ENCODE assay signal across 13 cellular contexts in the genomic region with DNA sequence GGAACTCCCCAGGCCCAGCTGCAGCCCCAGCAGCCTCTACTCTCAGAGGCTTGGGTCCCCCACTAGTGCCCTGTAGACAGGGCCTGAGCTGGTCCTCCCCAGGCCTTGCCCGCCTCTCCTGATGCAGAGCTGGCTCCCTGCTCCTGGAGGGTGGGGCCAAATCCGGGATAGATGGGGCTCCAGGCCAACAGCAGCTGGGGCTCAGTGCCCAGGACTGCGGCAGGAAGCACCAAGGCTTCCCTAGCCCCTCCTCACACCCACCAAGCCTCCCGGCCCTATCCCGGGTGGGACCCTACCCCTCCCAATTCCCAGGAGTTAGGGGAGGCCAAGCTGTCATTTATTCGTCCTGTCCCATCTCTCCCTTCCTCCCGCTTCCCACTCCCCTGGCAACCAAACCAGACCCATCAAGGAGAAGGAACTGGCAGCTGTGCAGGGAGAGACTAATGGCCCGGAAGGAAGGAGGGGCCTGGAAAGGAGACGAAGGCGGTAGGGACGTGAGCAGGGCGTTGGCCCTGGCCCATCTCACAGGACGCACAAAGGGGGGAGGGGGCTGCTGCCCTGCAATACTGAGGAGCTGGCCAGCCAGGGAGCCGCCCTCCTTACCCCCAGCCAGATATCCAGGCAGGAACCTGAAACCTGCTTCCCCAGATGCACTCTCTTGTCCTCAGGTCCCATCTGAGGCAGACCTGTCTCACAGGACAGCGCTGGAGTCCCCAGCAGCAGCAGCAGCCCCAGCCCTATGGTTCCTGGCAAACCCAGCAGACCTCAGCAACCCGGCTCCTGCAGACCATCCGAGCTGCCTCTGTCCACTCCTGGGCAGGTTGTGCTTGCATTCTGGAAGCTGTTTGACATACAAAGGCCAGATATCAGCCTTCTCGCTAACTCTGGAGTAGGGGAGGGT. TPM values are rescaled to one million over a fixed set of nuclear protein-coding genes. Genes with fewer than 3 reads are reported as not detected.
DNase-seq lines count a peak whose midpoint lies in the region; ATAC-seq, FAIRE-seq and TF ChIP-seq lines count a peak whose summit lies in the region.
"Had no signal": no experiment of that assay in that cellular context is flagged by ENCODE, and none has a peak within 500 bp of the region (broad histone marks: within the 10 kb centered on the region; RNA-seq: fewer than 3 reads in every experiment).

No MANE protein-coding gene starts in this region.

- H3K4me1 Mint-ChIP-seq in nephron progenitor cell: peaks cover 20% of the 10 kb centered on the region
- peaks cover 18% of the 10 kb centered on the region for H3K4me1 Mint-ChIP-seq in activated T-helper 2 cell treated with anti-CD3 and anti-CD28 coated beads, Interferon-gamma antibody, Interleukin-2, Interleukin-4, amounts not matched to agents 10 μg/mL and 5 μg/mL and 100 μg/mL, durations not matched to agents 14 hours and 24 hours and 36 hours (ENCODE audit: low read depth)

- H3K27me3 ChIP-seq in endothelial cell of umbilical vein (ENCODE audit: control insufficient read depth in 2 of 2, insufficient read depth in 2 of 2, low read length in 2 of 2): peaks cover 27 to 36% of the 10 kb centered on the region in 2 experiments

- H3K4me3 Mint-ChIP-seq in nephron progenitor cell: no peak overlapping the region
- no peak overlapping the region for H3K4me3 Mint-ChIP-seq in activated T-helper 2 cell treated with anti-CD3 and anti-CD28 coated beads, Interferon-gamma antibody, Interleukin-2, Interleukin-4, amounts not matched to agents 10 μg/mL and 5 μg/mL and 100 μg/mL, durations not matched to agents 14 hours and 24 hours and 36 hours (ENCODE audit: low read depth)

- POLR2A ChIA-PET in endothelial cell of umbilical vein (lab: Charles Lee): interaction anchor here (0.9 kb wide), 1 partner anchor 55 kb away, joined by 3 read pairs; no protein-coding TSS in a partner anchor

- peak; percentile 91 for DNase-seq in DMS79 treated with DMSO at 0.1 percent for 48 hours (lab: John Stamatoyannopoulos, UW)
- DNase-seq in NCI-H2196 treated with DMSO at 0.1 percent for 48 hours (lab: John Stamatoyannopoulos, UW; ENCODE audit: unreplicated experiment): peak; percentile 74
- DNase-seq in endothelial cell of umbilical vein (ENCODE audit: low read depth, low spot score): no peak
- DNase-seq in nephron progenitor cell: peak; percentile 25
- DNase-seq in activated T-helper 2 cell treated with anti-CD3 and anti-CD28 coated beads, Interferon-gamma antibody, Interleukin-2, Interleukin-4, amounts not matched to agents 10 μg/mL and 5 μg/mL and 100 μg/mL, durations not matched to agents 14 hours and 24 hours and 36 hours (ENCODE audit: low spot score): no peak
- no peak for DNase-seq in pons (ENCODE audit: low spot score)
- no peak for DNase-seq in MV-4-11 (lab: John Stamatoyannopoulos, UW)
- DNase-seq: activated CD4-positive, alpha-beta T cell treated with anti-CD3 and anti-CD28 coated beads, Interleukin-2, amount 50 U/mL, for 4 hours; DMS53; stimulated activated naive CD4-positive, alpha-beta T cell had no signal

- no peak for ATAC-seq in GM19324 (IDR thresholded peaks at IDR 0.05; ENCODE audit: low FRiP score, unreplicated experiment)

- H3K9me3 Mint-ChIP-seq in nephron progenitor cell: no peaks in the 10 kb centered on the region
- no peaks in the 10 kb centered on the region for H3K9me3 Mint-ChIP-seq in activated T-helper 2 cell treated with anti-CD3 and anti-CD28 coated beads, Interferon-gamma antibody, Interleukin-2, Interleukin-4, amounts not matched to agents 10 μg/mL and 5 μg/mL and 100 μg/mL, durations not matched to agents 14 hours and 24 hours and 36 hours

- CTCF ChIA-PET in endothelial cell of umbilical vein (lab: Charles Lee): interaction anchor here (1.0 to 12.9 kb wide), 5 partner anchors 30 to 65 kb away, joined by 5 to 173 read pairs (median 15); a partner anchor contains a TSS

- no peak overlapping the region for H3K4me3 ChIP-seq in endothelial cell of umbilical vein (replicated peaks in 1 of 3; ENCODE audit: insufficient read depth in 1 of 3, low read depth in 1 of 3, low read length in 3 of 3)

- H3K9me1 ChIP-seq in endothelial cell of umbilical vein (replicated peaks; ENCODE audit: control insufficient read depth, extremely low read depth, insufficient read depth, low read length): no peaks in the 10 kb centered on the region

- no peak overlapping the region for H3K27ac ChIP-seq in endothelial cell of umbilical vein (ENCODE audit: insufficient read depth, low read depth, low read length)

- FAIRE-seq in endothelial cell of umbilical vein (lab: Jason Lieb, UNC): no peak

- H3K36me3 Mint-ChIP-seq in nephron progenitor cell (ENCODE audit: low read depth): no peaks in the 10 kb centered on the region
- H3K36me3 Mint-ChIP-seq in activated T-helper 2 cell treated with anti-CD3 and anti-CD28 coated beads, Interferon-gamma antibody, Interleukin-2, Interleukin-4, amounts not matched to agents 10 μg/mL and 5 μg/mL and 100 μg/mL, durations not matched to agents 14 hours and 24 hours and 36 hours (ENCODE audit: low read depth): no peaks in the 10 kb centered on the region

- peaks cover 3% of the 10 kb centered on the region for H3K4me1 ChIP-seq in endothelial cell of umbilical vein (ENCODE audit: control insufficient read depth, extremely low read depth, insufficient read depth, low read length)

- peak overlapping the region; percentile 20 for H2AFZ ChIP-seq in endothelial cell of umbilical vein (ENCODE audit: low read depth, low read length)

- no peak overlapping the region for H3K4me2 ChIP-seq in endothelial cell of umbilical vein (ENCODE audit: insufficient read depth, low read length)

- peaks cover 89% of the 10 kb centered on the region for H3K27me3 Mint-ChIP-seq in nephron progenitor cell (ENCODE audit: low read depth, poor library complexity)
- peaks cover 52% of the 10 kb centered on the region for H3K27me3 Mint-ChIP-seq in activated T-helper 2 cell treated with anti-CD3 and anti-CD28 coated beads, Interferon-gamma antibody, Interleukin-2, Interleukin-4, amounts not matched to agents 10 μg/mL and 5 μg/mL and 100 μg/mL, durations not matched to agents 14 hours and 24 hours and 36 hours (ENCODE audit: low read depth)

- TF ChIP-seq CTCF in endothelial cell of umbilical vein (IDR thresholded peaks at IDR 0.05; ENCODE audit: extremely low read depth in 1 of 2, insufficient read depth in 1 of 2, low read depth in 1 of 2, low read length in 2 of 2) (no peak), nephron progenitor cell (IDR thresholded peaks at IDR 0.05) (no peak)

- no peaks in the 10 kb centered on the region for H3K9me3 ChIP-seq in endothelial cell of umbilical vein (replicated peaks; ENCODE audit: control insufficient read depth, insufficient read depth, low read length)

- no peaks in the 10 kb centered on the region for H4K20me1 ChIP-seq in endothelial cell of umbilical vein (replicated peaks; ENCODE audit: control insufficient read depth, extremely low read depth, insufficient read depth, low read length)

- intact Hi-C loops in endothelial cell of umbilical vein (cut with micrococcal nuclease): no loop called here
- intact Hi-C loops in activated T-helper 2 cell treated with anti-CD3 and anti-CD28 coated beads, Interferon-gamma antibody, Interleukin-2, Interleukin-4, amounts not matched to agents 10 μg/mL and 5 μg/mL and 100 μg/mL, durations not matched to agents 14 hours and 24 hours and 36 hours (cut with micrococcal nuclease): no loop called here

- TF ChIP-seq POLR2A in endothelial cell of umbilical vein (IDR thresholded peaks at IDR 0.05; ENCODE audit: low read depth, low read length): no peak

- no peaks in the 10 kb centered on the region for H3K79me2 ChIP-seq in endothelial cell of umbilical vein (ENCODE audit: control insufficient read depth, insufficient read depth, low read length)

- H3K9ac ChIP-seq in endothelial cell of umbilical vein (replicated peaks; ENCODE audit: extremely low read depth, insufficient read depth, low read length): no peak overlapping the region

- no TSS peak for BruUV-seq in endothelial cell of umbilical vein (replicated peaks; lab: Mats Ljungman, UMichigan)

- dilution Hi-C loops in endothelial cell of umbilical vein (cut with MboI; ENCODE audit: extremely low pct_ligation_motif_present, low sequenced_read_pairs): no loop called here

- H3K36me3 ChIP-seq in endothelial cell of umbilical vein (ENCODE audit: control insufficient read depth in 2 of 2, extremely low read depth in 1 of 2, insufficient read depth in 2 of 2, low read length in 2 of 2): no peaks in the 10 kb centered on the region

- H3K27ac Mint-ChIP-seq in nephron progenitor cell: no peak overlapping the region
- no peak overlapping the region for H3K27ac Mint-ChIP-seq in activated T-helper 2 cell treated with anti-CD3 and anti-CD28 coated beads, Interferon-gamma antibody, Interleukin-2, Interleukin-4, amounts not matched to agents 10 μg/mL and 5 μg/mL and 100 μg/mL, durations not matched to agents 14 hours and 24 hours and 36 hours

RNA-seq across cellular contexts. Expression of a gene that starts 1.6 kb away (rescaled TPM):
- total RNA-seq in endothelial cell of umbilical vein: not detected in 2 replicates
- not detected in 2 replicates for polyA plus RNA-seq in endothelial cell of umbilical vein
- not detected in 2 replicates for polyA plus RNA-seq in endothelial cell of umbilical vein (2011; cell fraction: cytosol; rRNA removed)
- polyA plus RNA-seq in endothelial cell of umbilical vein (2011; cell fraction: nucleus; rRNA removed): 0.45 and 0.49 TPM in 2 replicates
- polyA plus RNA-seq in endothelial cell of umbilical vein (2012): not detected in 2 replicates
- polyA minus RNA-seq in endothelial cell of umbilical vein: not detected in 2 replicates
- not detected for polyA minus RNA-seq in endothelial cell of umbilical vein (2011; cell fraction: cytosol; rRNA and poly(A)+ RNA removed)
- not detected in 2 replicates for polyA minus RNA-seq in endothelial cell of umbilical vein (2011; cell fraction: nucleus; rRNA and poly(A)+ RNA removed)
- total RNA-seq in activated T-helper 2 cell treated with anti-CD3 and anti-CD28 coated beads, Interferon-gamma antibody, Interleukin-2, Interleukin-4, amounts not matched to agents 10 μg/mL and 5 μg/mL and 100 μg/mL, durations not matched to agents 14 hours and 24 hours and 36 hours: not detected in 2 replicates

RNA-seq across cellular contexts. Expression of a gene that starts 28.4 kb away (rescaled TPM):
- total RNA-seq in endothelial cell of umbilical vein: 515 and 523 TPM in 2 replicates
- polyA plus RNA-seq in endothelial cell of umbilical vein: 2,063 and 2,352 TPM in 2 replicates
- polyA plus RNA-seq in endothelial cell of umbilical vein (2011; cell fraction: cytosol; rRNA removed): 1,483 and 1,881 TPM in 2 replicates
- 831 and 861 TPM in 2 replicates for polyA plus RNA-seq in endothelial cell of umbilical vein (2011; cell fraction: nucleus; rRNA removed)
- 624 and 1,156 TPM in 2 replicates for polyA plus RNA-seq in endothelial cell of umbilical vein (2012)
- polyA minus RNA-seq in endothelial cell of umbilical vein: 1,491 and 1,574 TPM in 2 replicates
- polyA minus RNA-seq in endothelial cell of umbilical vein (2011; cell fraction: cytosol; rRNA and poly(A)+ RNA removed): 697 TPM
- polyA minus RNA-seq in endothelial cell of umbilical vein (2011; cell fraction: nucleus; rRNA and poly(A)+ RNA removed): 181 and 302 TPM in 2 replicates
- total RNA-seq in activated T-helper 2 cell treated with anti-CD3 and anti-CD28 coated beads, Interferon-gamma antibody, Interleukin-2, Interleukin-4, amounts not matched to agents 10 μg/mL and 5 μg/mL and 100 μg/mL, durations not matched to agents 14 hours and 24 hours and 36 hours: 349 and 355 TPM in 2 replicates

RNA-seq across cellular contexts. Expression of a gene that starts 29.7 kb away (rescaled TPM):
- total RNA-seq in endothelial cell of umbilical vein: 62.4 and 68.6 TPM in 2 replicates
- 27.3 and 31.7 TPM in 2 replicates for polyA plus RNA-seq in endothelial cell of umbilical vein
- polyA plus RNA-seq in endothelial cell of umbilical vein (2011; cell fraction: cytosol; rRNA removed): 47.3 and 53.1 TPM in 2 replicates
- polyA plus RNA-seq in endothelial cell of umbilical vein (2011; cell fraction: nucleus; rRNA removed): 127 and 133 TPM in 2 replicates
- 21.3 and 57.6 TPM in 2 replicates for polyA plus RNA-seq in endothelial cell of umbilical vein (2012)
- polyA minus RNA-seq in endothelial cell of umbilical vein: 20.6 and 29.7 TPM in 2 replicates
- polyA minus RNA-seq in endothelial cell of umbilical vein (2011; cell fraction: cytosol; rRNA and poly(A)+ RNA removed): 41.8 TPM
- 34.9 and 40.2 TPM in 2 replicates for polyA minus RNA-seq in endothelial cell of umbilical vein (2011; cell fraction: nucleus; rRNA and poly(A)+ RNA removed)
- total RNA-seq in activated T-helper 2 cell treated with anti-CD3 and anti-CD28 coated beads, Interferon-gamma antibody, Interleukin-2, Interleukin-4, amounts not matched to agents 10 μg/mL and 5 μg/mL and 100 μg/mL, durations not matched to agents 14 hours and 24 hours and 36 hours: 58.3 and 59.3 TPM in 2 replicates
- total RNA-seq: mesenteric fat pad had no signal

RNA-seq across cellular contexts. Expression of a gene that starts 43.7 kb away (rescaled TPM):
- total RNA-seq in endothelial cell of umbilical vein: not detected in 2 replicates
- polyA plus RNA-seq in endothelial cell of umbilical vein: not detected in 2 replicates
- 0.03 TPM in 1 of 2 replicates, not detected in the other for polyA plus RNA-seq in endothelial cell of umbilical vein (2011; cell fraction: cytosol; rRNA removed)
- polyA plus RNA-seq in endothelial cell of umbilical vein (2011; cell fraction: nucleus; rRNA removed): not detected in 2 replicates
- polyA plus RNA-seq in endothelial cell of umbilical vein (2012): not detected in 2 replicates
- not detected in 2 replicates for polyA minus RNA-seq in endothelial cell of umbilical vein
- 0.41 TPM for polyA minus RNA-seq in endothelial cell of umbilical vein (2011; cell fraction: cytosol; rRNA and poly(A)+ RNA removed)
- polyA minus RNA-seq in endothelial cell of umbilical vein (2011; cell fraction: nucleus; rRNA and poly(A)+ RNA removed): not detected in 2 replicates
- not detected in 2 replicates for total RNA-seq in activated T-helper 2 cell treated with anti-CD3 and anti-CD28 coated beads, Interferon-gamma antibody, Interleukin-2, Interleukin-4, amounts not matched to agents 10 μg/mL and 5 μg/mL and 100 μg/mL, durations not matched to agents 14 hours and 24 hours and 36 hours
- total RNA-seq: mesenteric fat pad had no signal
- polyA plus RNA-seq: esophagus had no signal

RNA-seq across cellular contexts. Expression of a gene that starts 53.4 kb away (rescaled TPM):
- total RNA-seq in endothelial cell of umbilical vein: 1.1 and 1.3 TPM in 2 replicates
- 1.4 TPM in 2 replicates for polyA plus RNA-seq in endothelial cell of umbilical vein
- 1.2 TPM in 2 replicates for polyA plus RNA-seq in endothelial cell of umbilical vein (2011; cell fraction: cytosol; rRNA removed)
- polyA plus RNA-seq in endothelial cell of umbilical vein (2011; cell fraction: nucleus; rRNA removed): 0.96 and 0.98 TPM in 2 replicates
- polyA plus RNA-seq in endothelial cell of umbilical vein (2012): 0.15 and 1.3 TPM in 2 replicates
- 1.3 and 1.4 TPM in 2 replicates for polyA minus RNA-seq in endothelial cell of umbilical vein
- polyA minus RNA-seq in endothelial cell of umbilical vein (2011; cell fraction: cytosol; rRNA and poly(A)+ RNA removed): 1.1 TPM
- 0.34 and 0.43 TPM in 2 replicates for polyA minus RNA-seq in endothelial cell of umbilical vein (2011; cell fraction: nucleus; rRNA and poly(A)+ RNA removed)
- total RNA-seq in activated T-helper 2 cell treated with anti-CD3 and anti-CD28 coated beads, Interferon-gamma antibody, Interleukin-2, Interleukin-4, amounts not matched to agents 10 μg/mL and 5 μg/mL and 100 μg/mL, durations not matched to agents 14 hours and 24 hours and 36 hours: 0.09 TPM in 1 of 2 replicates, not detected in the other
- total RNA-seq: mesenteric fat pad had no signal

Comparison
In these comparisons a context has a peak if more than half of its experiments do, and no peak if none do; other contexts are left out.
1. DNase-seq: peak in DMS79 treated with DMSO at 0.1 percent for 48 hours (single experiment), NCI-H2196 treated with DMSO at 0.1 percent for 48 hours (single experiment) and nephron progenitor cell (single experiment); none in endothelial cell of umbilical vein (single experiment), activated T-helper 2 cell treated with anti-CD3 and anti-CD28 coated beads, Interferon-gamma antibody, Interleukin-2, Interleukin-4, amounts not matched to agents 10 μg/mL and 5 μg/mL and 100 μg/mL, durations not matched to agents 14 hours and 24 hours and 36 hours (single experiment), pons (single experiment) and MV-4-11 (single experiment).